ENCODE assay signal across 8 cellular contexts in the genomic region with DNA sequence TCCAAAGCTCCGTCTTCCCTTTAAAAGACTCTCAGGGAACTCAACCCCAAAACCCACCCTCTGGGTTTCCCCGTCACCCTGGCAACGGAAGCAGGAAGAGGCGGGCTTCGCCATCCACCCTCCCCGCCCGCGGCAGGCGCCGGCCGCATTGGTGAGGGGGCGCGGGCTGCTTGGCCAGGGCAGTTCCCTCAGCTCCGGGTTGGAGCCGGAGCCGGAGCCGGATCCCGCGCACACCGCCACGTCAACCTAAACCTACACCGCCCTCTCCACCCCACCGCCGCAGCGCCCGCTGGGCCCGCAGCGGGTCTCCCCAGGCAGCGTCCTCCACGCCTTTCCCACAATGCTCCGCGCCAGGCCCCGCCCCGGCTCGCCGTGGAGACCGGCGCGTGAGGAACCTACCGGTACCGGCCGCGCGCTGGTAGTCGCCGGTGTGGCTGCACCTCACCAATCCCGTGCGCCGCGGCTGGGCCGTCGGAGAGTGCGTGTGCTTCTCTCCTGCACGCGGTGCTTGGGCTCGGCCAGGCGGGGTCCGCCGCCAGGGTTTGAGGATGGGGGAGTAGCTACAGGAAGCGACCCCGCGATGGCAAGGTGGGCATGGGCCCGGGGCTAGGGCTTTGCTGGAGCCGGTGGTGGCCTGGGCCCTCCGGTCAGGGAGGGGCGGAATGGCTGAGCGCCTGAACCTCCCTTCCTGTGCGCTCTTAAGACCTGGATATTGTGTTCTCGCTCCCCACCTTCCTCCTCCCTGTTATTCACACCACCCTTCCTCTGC. TPM values are rescaled to one million over a fixed set of nuclear protein-coding genes. Genes with fewer than 3 reads are reported as not detected.
DNase-seq lines count a peak whose midpoint lies in the region; ATAC-seq and TF ChIP-seq lines count a peak whose summit lies in the region.

A gene with protein sequence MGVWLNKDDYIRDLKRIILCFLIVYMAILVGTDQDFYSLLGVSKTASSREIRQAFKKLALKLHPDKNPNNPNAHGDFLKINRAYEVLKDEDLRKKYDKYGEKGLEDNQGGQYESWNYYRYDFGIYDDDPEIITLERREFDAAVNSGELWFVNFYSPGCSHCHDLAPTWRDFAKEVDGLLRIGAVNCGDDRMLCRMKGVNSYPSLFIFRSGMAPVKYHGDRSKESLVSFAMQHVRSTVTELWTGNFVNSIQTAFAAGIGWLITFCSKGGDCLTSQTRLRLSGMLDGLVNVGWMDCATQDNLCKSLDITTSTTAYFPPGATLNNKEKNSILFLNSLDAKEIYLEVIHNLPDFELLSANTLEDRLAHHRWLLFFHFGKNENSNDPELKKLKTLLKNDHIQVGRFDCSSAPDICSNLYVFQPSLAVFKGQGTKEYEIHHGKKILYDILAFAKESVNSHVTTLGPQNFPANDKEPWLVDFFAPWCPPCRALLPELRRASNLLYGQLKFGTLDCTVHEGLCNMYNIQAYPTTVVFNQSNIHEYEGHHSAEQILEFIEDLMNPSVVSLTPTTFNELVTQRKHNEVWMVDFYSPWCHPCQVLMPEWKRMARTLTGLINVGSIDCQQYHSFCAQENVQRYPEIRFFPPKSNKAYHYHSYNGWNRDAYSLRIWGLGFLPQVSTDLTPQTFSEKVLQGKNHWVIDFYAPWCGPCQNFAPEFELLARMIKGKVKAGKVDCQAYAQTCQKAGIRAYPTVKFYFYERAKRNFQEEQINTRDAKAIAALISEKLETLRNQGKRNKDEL (plus strand): TSS at position 362 of the 769 bp plus-strand sequence. CDS start 1,830 bp downstream, outside the sequence.

- H3K9me3 Mint-ChIP-seq in CD4-positive, alpha-beta T cell: no peaks in the 10 kb centered on the region
- no peaks in the 10 kb centered on the region for H3K9me3 Mint-ChIP-seq in activated CD8-positive, alpha-beta T cell treated with anti-CD3 and anti-CD28 coated beads, Interleukin-2, amount 10 ng/mL, durations not matched to agents 7 days and 5 days (ENCODE audit: insufficient read depth)

- no peak within 1 kb of the TSS for H3K4me3 Mint-ChIP-seq in CD4-positive, alpha-beta T cell
- no peak within 1 kb of the TSS for H3K4me3 Mint-ChIP-seq in activated CD8-positive, alpha-beta T cell treated with anti-CD3 and anti-CD28 coated beads, Interleukin-2, amount 10 ng/mL, durations not matched to agents 7 days and 5 days

- CTCF ChIA-PET in CD4-positive, alpha-beta T cell (lab: Charles Lee): interaction anchor here (1.2 kb wide), 1 partner anchor 49 kb away, joined by 5 read pairs; no protein-coding TSS in a partner anchor
- CTCF ChIA-PET in activated CD8-positive, alpha-beta T cell treated with anti-CD3 and anti-CD28 coated beads, Interleukin-2, amount 10 ng/mL, durations not matched to agents 7 days and 5 days (lab: Charles Lee): interaction anchor here (1.3 to 1.6 kb wide), 3 partner anchors 12 to 264 kb away, joined by 3 to 4 read pairs (median 4); no protein-coding TSS in a partner anchor

- H3K4me1 Mint-ChIP-seq in CD4-positive, alpha-beta T cell (ENCODE audit: low read depth): no peaks in the 10 kb centered on the region
- peaks cover 9% of the 10 kb centered on the region for H3K4me1 Mint-ChIP-seq in activated CD8-positive, alpha-beta T cell treated with anti-CD3 and anti-CD28 coated beads, Interleukin-2, amount 10 ng/mL, durations not matched to agents 7 days and 5 days (ENCODE audit: low read depth)

- H3K36me3 Mint-ChIP-seq in CD4-positive, alpha-beta T cell (ENCODE audit: low read depth): peaks cover 10% of the 10 kb centered on the region
- peaks cover 2% of the 10 kb centered on the region for H3K36me3 Mint-ChIP-seq in activated CD8-positive, alpha-beta T cell treated with anti-CD3 and anti-CD28 coated beads, Interleukin-2, amount 10 ng/mL, durations not matched to agents 7 days and 5 days (ENCODE audit: low read depth)

- peaks cover under 1% of the 10 kb centered on the region for H3K27me3 Mint-ChIP-seq in CD4-positive, alpha-beta T cell
- peaks cover 7% of the 10 kb centered on the region for H3K27me3 Mint-ChIP-seq in activated CD8-positive, alpha-beta T cell treated with anti-CD3 and anti-CD28 coated beads, Interleukin-2, amount 10 ng/mL, durations not matched to agents 7 days and 5 days (ENCODE audit: low read depth)

- H3K27ac ChIP-seq in CD4-positive, alpha-beta T cell (ENCODE audit: low read depth, low read length): peak within 1 kb of the TSS; percentile 65

- POLR2A ChIA-PET in CD4-positive, alpha-beta T cell (lab: Charles Lee): interaction anchor here (1.0 to 1.3 kb wide), 4 partner anchors 14 to 1735 kb away, joined by 3 to 5 read pairs (median 4); a partner anchor contains a TSS
- POLR2A ChIA-PET in activated CD8-positive, alpha-beta T cell treated with anti-CD3 and anti-CD28 coated beads, Interleukin-2, amount 10 ng/mL, durations not matched to agents 7 days and 5 days (lab: Charles Lee): interaction anchor here (1.3 kb wide), 1 partner anchor 13 kb away, joined by 6 read pairs; no protein-coding TSS in a partner anchor

- TF ChIP-seq CTCF in CD4-positive, alpha-beta T cell (IDR thresholded peaks at IDR 0.05): no peak

- no peaks in the 10 kb centered on the region for H3K27me3 ChIP-seq in CD4-positive, alpha-beta T cell (ENCODE audit: control insufficient read depth, insufficient read depth, low read length)

- intact Hi-C loops in CD4-positive, alpha-beta T cell (cut with DNase I, micrococcal nuclease): loop anchor here (2.0 to 10.0 kb wide), 5 partner anchors 49 to 1731 kb away; a partner anchor contains a TSS

- ATAC-seq in CD4-positive, alpha-beta T cell (ENCODE audit: poor library complexity): peak; percentile 80
- peak; percentile 85 for ATAC-seq in GM19395 (IDR thresholded peaks at IDR 0.05; ENCODE audit: unreplicated experiment)
- ATAC-seq in HG03558 (IDR thresholded peaks at IDR 0.05; ENCODE audit: extremely low read depth, unreplicated experiment): peak; percentile 70
- peak; percentile 92 for ATAC-seq in activated CD8-positive, alpha-beta T cell treated with anti-CD3 and anti-CD28 coated beads, Interleukin-2, amount 10 ng/mL, durations not matched to agents 7 days and 5 days

- no peak within 1 kb of the TSS for H3K27ac Mint-ChIP-seq in CD4-positive, alpha-beta T cell
- no peak within 1 kb of the TSS for H3K27ac Mint-ChIP-seq in activated CD8-positive, alpha-beta T cell treated with anti-CD3 and anti-CD28 coated beads, Interleukin-2, amount 10 ng/mL, durations not matched to agents 7 days and 5 days

- DNase-seq in CD4-positive, alpha-beta T cell: peak; percentile 61 to 86 (median 78)
- DNase-seq in NCI-H774 (lab: John Stamatoyannopoulos, UW) (peak; percentile 96), lung microvascular endothelial cell (ENCODE audit: low read depth in 2 of 2) (peak; percentile 95 to 96)
- DNase-seq in activated CD8-positive, alpha-beta T cell treated with anti-CD3 and anti-CD28 coated beads, Interleukin-2, amount 10 ng/mL, durations not matched to agents 7 days and 5 days: peak; percentile 84
- peak; percentile 76 for DNase-seq in effector CD8-positive, alpha-beta T cell (lab: John Stamatoyannopoulos, UW)
- DNase-seq in stimulated activated CD4-positive, alpha-beta T cell treated with anti-CD3 and anti-CD28 coated beads, TNF-alpha, amount 100 ng/mL, for 48 hours (ENCODE audit: low read depth in 3 of 3): peak; percentile 70 to 83 (median 74)

- no peaks in the 10 kb centered on the region for H3K9me3 ChIP-seq in CD4-positive, alpha-beta T cell (ENCODE audit: control insufficient read depth, low read length)

RNA-seq across cellular contexts. Expression of the gene that starts here (rescaled TPM):
- total RNA-seq in CD4-positive, alpha-beta T cell: 10 to 100 TPM; 34.0 to 34.1 TPM
- total RNA-seq in activated CD8-positive, alpha-beta T cell treated with anti-CD3 and anti-CD28 coated beads, Interleukin-2, amount 10 ng/mL, durations not matched to agents 7 days and 5 days: 10 to 100 TPM; 41.4 to 51.4 TPM
- total RNA-seq in lung microvascular endothelial cell: 44.2 and 63.3 TPM in 2 replicates

Comparison
In these comparisons a context has a peak if more than half of its experiments do, and no peak if none do; other contexts are left out.
1. Peak in every context shown above with its lines: DNase-seq, ATAC-seq and H3K27ac ChIP-seq.